8 cellular contexts compared by ENCODE assay signal in the genomic region with DNA sequence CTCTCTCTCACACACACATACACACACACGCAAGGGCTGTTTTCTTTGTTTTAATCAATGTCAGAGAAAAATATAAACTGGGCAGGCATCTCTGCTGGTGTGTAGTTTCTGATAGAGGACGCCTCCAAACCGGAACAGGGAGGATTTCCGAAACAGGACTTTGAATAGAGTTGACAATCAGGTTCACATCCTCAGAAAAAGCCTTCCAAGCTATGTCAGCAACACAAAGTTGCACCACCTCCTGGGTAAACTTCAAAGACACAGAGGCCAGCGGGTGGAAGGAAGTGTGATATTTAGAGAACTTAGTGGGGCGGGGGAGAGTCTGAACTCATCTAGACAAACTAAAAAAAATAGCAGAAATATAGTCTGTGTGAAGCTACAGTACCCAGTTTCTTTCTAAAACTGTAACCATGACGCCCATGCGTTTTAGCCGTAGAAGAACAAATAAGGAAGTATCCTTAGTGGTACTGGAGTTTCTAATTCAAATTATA. TPM values are rescaled to one million over a fixed set of nuclear protein-coding genes. Genes with fewer than 3 reads are reported as not detected.
DNase-seq lines count a peak whose midpoint lies in the region; ATAC-seq and TF ChIP-seq lines count a peak whose summit lies in the region.

No MANE protein-coding gene starts in this region.

- H3K9me3 Mint-ChIP-seq in activated T-cell treated with anti-CD3 and anti-CD28 coated beads, Interleukin-2, amount 50 U/mL, for 24 hours, result no peaks in the 10 kb centered on the region

- WGBS in neuronal stem cell (ENCODE audit: extremely low coverage in 2 of 2, insufficient read length in 2 of 2, insufficient replicate concordance in 1 of 2), 2 donors, result no CpG with 5 or more reads among the region's 9 CpGs

- H2BK5ac ChIP-seq in neuronal stem cell (ENCODE audit: low read length), result no peak overlapping the region

- H3K14ac ChIP-seq in neuronal stem cell (ENCODE audit: low read length), result no peak overlapping the region

- peak; percentile 33 for DNase-seq in NCI-H345 treated with DMSO at 0.1 percent for 48 hours (lab: John Stamatoyannopoulos, UW; ENCODE audit: unreplicated experiment)
- DNase-seq in activated T-cell treated with anti-CD3 and anti-CD28 coated beads, Interleukin-2, amount 50 U/mL, for 24 hours, result peak; percentile 61
- peak; percentile 53 for DNase-seq in fibroblast of pulmonary artery (ENCODE audit: low read depth)
- DNase-seq in neuronal stem cell (ENCODE audit: low spot score), result peak; percentile 26
- peak in 1 of 2 donors; percentile 83 for DNase-seq in vagina (ENCODE audit: extremely low spot score in 2 of 2)

- H3K9me3 ChIP-seq in neuronal stem cell (replicated peaks in 1 of 2; ENCODE audit: control insufficient read depth in 2 of 2, insufficient read depth in 1 of 2, low read depth in 1 of 2, low read length in 2 of 2) (peaks cover 2% of the 10 kb centered on the region in 2 donors), vagina (no peaks in the 10 kb centered on the region)

- peaks cover 4 to 13% of the 10 kb centered on the region in 2 donors for H3K4me1 ChIP-seq in neuronal stem cell (ENCODE audit: control insufficient read depth in 2 of 2, insufficient read depth in 1 of 2, low read depth in 1 of 2, low read length in 2 of 2)
- peaks cover 39% of the 10 kb centered on the region for H3K4me1 ChIP-seq in vagina

- H3K4me3 ChIP-seq in fibroblast of pulmonary artery (replicated peaks; ENCODE audit: low read depth, low read length), result peak overlapping the region; percentile 63
- H3K4me3 ChIP-seq in neuronal stem cell (ENCODE audit: low read length in 2 of 2), result peak overlapping the region; percentile 58 to 92
- peak overlapping the region; percentile 62 to 63 for H3K4me3 ChIP-seq in vagina

- no peak overlapping the region for H3K23ac ChIP-seq in neuronal stem cell (ENCODE audit: low read depth, low read length, poor library complexity)

- H3K79me1 ChIP-seq in neuronal stem cell (ENCODE audit: low read depth, low read length), result peaks cover 2% of the 10 kb centered on the region

- no peak overlapping the region for H4K8ac ChIP-seq in neuronal stem cell (ENCODE audit: low read depth, low read length)

- H2BK15ac ChIP-seq in neuronal stem cell (ENCODE audit: low read length), result no peak overlapping the region

- H2AFZ ChIP-seq in neuronal stem cell (ENCODE audit: low read length), result peak overlapping the region; percentile 93

- no peak overlapping the region for H3K9ac ChIP-seq in neuronal stem cell (ENCODE audit: low read depth, low read length, poor library complexity)

- H2AK5ac ChIP-seq in neuronal stem cell (ENCODE audit: low read depth, low read length), result no peak overlapping the region

- H3K36me3 ChIP-seq in neuronal stem cell (replicated peaks in 1 of 2; ENCODE audit: control insufficient read depth in 2 of 2, insufficient read depth in 2 of 2, low read length in 2 of 2), result peaks cover 0 to 8% of the 10 kb centered on the region in 2 donors
- no peaks in the 10 kb centered on the region for H3K36me3 ChIP-seq in vagina

- peaks cover 0 to 10% (median 0%) of the 10 kb centered on the region in 3 experiments for H3K27me3 ChIP-seq in neuronal stem cell (ENCODE audit: control insufficient read depth in 3 of 3, insufficient read depth in 3 of 3, low read depth in 1 of 3, low read length in 3 of 3)
- H3K27me3 ChIP-seq in vagina, result no peaks in the 10 kb centered on the region

- TF ChIP-seq CTCF in fibroblast of pulmonary artery (IDR thresholded peaks at IDR 0.05; ENCODE audit: low read length, missing control alignments), result no peak
- no peak for TF ChIP-seq CTCF in vagina (IDR thresholded peaks at IDR 0.05)

- H3K4me1 Mint-ChIP-seq in activated T-cell treated with anti-CD3 and anti-CD28 coated beads, Interleukin-2, amount 50 U/mL, for 24 hours (ENCODE audit: low read depth), result peaks cover 55% of the 10 kb centered on the region

- H3K4me3 Mint-ChIP-seq in activated T-cell treated with anti-CD3 and anti-CD28 coated beads, Interleukin-2, amount 50 U/mL, for 24 hours, result peak overlapping the region; percentile 93

- no peak overlapping the region for H3K18ac ChIP-seq in neuronal stem cell (ENCODE audit: low read length)

- H3K36me3 Mint-ChIP-seq in activated T-cell treated with anti-CD3 and anti-CD28 coated beads, Interleukin-2, amount 50 U/mL, for 24 hours (ENCODE audit: low read depth), result peaks cover 67% of the 10 kb centered on the region

- ATAC-seq in GM19351 (IDR thresholded peaks at IDR 0.05; ENCODE audit: unreplicated experiment), result peak; percentile 7
- ATAC-seq in HG02642 (IDR thresholded peaks at IDR 0.05; ENCODE audit: poor library complexity, unreplicated experiment), result no peak
- no peak for ATAC-seq in HG03469 (IDR thresholded peaks at IDR 0.05; ENCODE audit: unreplicated experiment)

- peak overlapping the region; percentile 79 for H3K27ac ChIP-seq in neuronal stem cell (replicated peaks; ENCODE audit: low read length)
- H3K27ac ChIP-seq in vagina, result peak overlapping the region; percentile 63

- H2BK120ac ChIP-seq in neuronal stem cell (ENCODE audit: low read depth, low read length), result no peak overlapping the region

- intact Hi-C loops in vagina (cut with DNase I), result no loop called here

- no peaks in the 10 kb centered on the region for H3K27me3 Mint-ChIP-seq in activated T-cell treated with anti-CD3 and anti-CD28 coated beads, Interleukin-2, amount 50 U/mL, for 24 hours

- no peak overlapping the region for H4K91ac ChIP-seq in neuronal stem cell (ENCODE audit: low read depth, low read length, poor library complexity)

- peak overlapping the region; percentile 74 for H3K4me2 ChIP-seq in neuronal stem cell (ENCODE audit: insufficient read depth, low read length, poor library complexity, severe bottlenecking)

- H3K27ac Mint-ChIP-seq in activated T-cell treated with anti-CD3 and anti-CD28 coated beads, Interleukin-2, amount 50 U/mL, for 24 hours, result peak overlapping the region; percentile 99

- no peak for TF ChIP-seq POLR2A in vagina (IDR thresholded peaks at IDR 0.05)

- H3K4ac ChIP-seq in neuronal stem cell (ENCODE audit: low read length), result no peak overlapping the region

- no peak overlapping the region for H2BK12ac ChIP-seq in neuronal stem cell (ENCODE audit: low read length)

RNA-seq across cellular contexts. Expression of gene ST8SIA4, which starts 1.2 kb away (rescaled TPM):
- 1.9 TPM for polyA plus RNA-seq in neuronal stem cell (2013, experiment 1 of 2)
- polyA plus RNA-seq in neuronal stem cell (2013, experiment 2 of 2), result 1.9 TPM
- 4.2 TPM for total RNA-seq in vagina
